1 cellular context compared by ENCODE assay signal in the genomic region with DNA sequence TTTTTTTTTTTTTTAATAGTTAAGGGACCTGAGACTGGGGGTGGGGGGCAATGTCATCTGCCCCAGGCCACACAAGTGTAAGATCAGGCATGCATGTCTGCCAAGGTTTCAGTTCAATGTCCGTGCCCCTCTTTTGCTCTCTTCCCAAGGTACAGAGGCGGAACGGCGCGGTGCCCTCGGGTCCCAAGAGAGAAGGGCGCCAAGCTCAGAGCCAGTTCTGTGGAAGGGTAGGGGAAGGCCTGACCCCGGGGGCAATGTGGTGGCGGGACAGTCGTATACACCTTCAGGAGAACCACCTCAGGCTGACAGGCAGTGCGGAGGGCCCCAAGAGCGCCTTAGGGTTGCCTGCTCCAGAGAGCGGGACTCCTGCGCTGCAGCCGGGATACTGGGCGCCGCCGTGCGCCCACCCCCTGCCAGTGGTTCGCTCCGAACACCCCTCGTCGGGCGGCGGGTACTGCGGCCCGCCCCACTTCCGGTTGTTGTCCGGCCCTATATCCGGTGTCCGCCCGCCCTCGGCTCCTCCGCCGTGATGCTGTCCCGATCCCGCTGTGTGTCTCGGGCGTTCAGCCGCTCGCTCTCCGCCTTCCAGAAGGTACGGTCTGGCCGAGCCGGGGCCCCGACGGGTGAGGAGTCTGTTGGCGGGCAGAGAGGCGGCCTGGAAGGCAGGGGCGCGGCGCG.
TF ChIP-seq lines count a peak whose summit lies in the region.

Gene DLST, plus strand, starts transcription at position 492 of the 678 bp plus-strand sequence. Its CDS starts 38 bp downstream, at position 530.

TF ChIP-seq in GM12878, 131 proteins besides CTCF, POLR2A, EP300 and RAD21 (continued from another document):
- TF ChIP-seq NRF1 (conservative IDR thresholded peaks at IDR 0.05; ENCODE audit: low read depth, low read length) (no peak), KDM1A (IDR thresholded peaks at IDR 0.05; ENCODE audit: borderline replicate concordance) (no peak), SP1 (IDR thresholded peaks at IDR 0.05; ENCODE audit: low read depth, low read length) (peak; percentile 81), SPI1 (IDR thresholded peaks at IDR 0.05; ENCODE audit: borderline replicate concordance, insufficient read depth, low read depth, low read length) (no peak), ESRRA (IDR thresholded peaks at IDR 0.05; ENCODE audit: low read length) (no peak), FOS (IDR thresholded peaks at IDR 0.05; ENCODE audit: borderline replicate concordance, extremely low read depth, insufficient read length) (no peak), BCLAF1 (IDR thresholded peaks at IDR 0.05) (peak; percentile 93), ZBTB40 (IDR thresholded peaks at IDR 0.05; ENCODE audit: borderline replicate concordance) (peak; percentile 94), ASH2L (IDR thresholded peaks at IDR 0.05; ENCODE audit: borderline replicate concordance, low read depth) (peak; percentile 87; the same call in 1 of the 2 replicates), EZH2 (IDR thresholded peaks at IDR 0.05; ENCODE audit: borderline replicate concordance, control insufficient read depth, low read depth, low read length) (no peak), NFYA (IDR thresholded peaks at IDR 0.05; ENCODE audit: borderline replicate concordance, low read depth, low read length) (no peak), FOXK2 (IDR thresholded peaks at IDR 0.05) (peak; percentile 98), MEF2A (IDR thresholded peaks at IDR 0.05; ENCODE audit: insufficient read depth, low read depth, low read length) (no peak), JUNB (IDR thresholded peaks at IDR 0.05) (no peak), RB1 (IDR thresholded peaks at IDR 0.05; ENCODE audit: borderline replicate concordance) (peak; percentile 79), MTA2 (IDR thresholded peaks at IDR 0.05; ENCODE audit: low read depth) (peak; percentile 63; the same call in 1 of the 2 replicates)
- TF ChIP-seq, protein P1, sequence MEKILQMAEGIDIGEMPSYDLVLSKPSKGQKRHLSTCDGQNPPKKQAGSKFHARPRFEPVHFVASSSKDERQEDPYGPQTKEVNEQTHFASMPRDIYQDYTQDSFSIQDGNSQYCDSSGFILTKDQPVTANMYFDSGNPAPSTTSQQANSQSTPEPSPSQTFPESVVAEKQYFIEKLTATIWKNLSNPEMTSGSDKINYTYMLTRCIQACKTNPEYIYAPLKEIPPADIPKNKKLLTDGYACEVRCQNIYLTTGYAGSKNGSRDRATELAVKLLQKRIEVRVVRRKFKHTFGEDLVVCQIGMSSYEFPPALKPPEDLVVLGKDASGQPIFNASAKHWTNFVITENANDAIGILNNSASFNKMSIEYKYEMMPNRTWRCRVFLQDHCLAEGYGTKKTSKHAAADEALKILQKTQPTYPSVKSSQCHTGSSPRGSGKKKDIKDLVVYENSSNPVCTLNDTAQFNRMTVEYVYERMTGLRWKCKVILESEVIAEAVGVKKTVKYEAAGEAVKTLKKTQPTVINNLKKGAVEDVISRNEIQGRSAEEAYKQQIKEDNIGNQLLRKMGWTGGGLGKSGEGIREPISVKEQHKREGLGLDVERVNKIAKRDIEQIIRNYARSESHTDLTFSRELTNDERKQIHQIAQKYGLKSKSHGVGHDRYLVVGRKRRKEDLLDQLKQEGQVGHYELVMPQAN (conservative IDR thresholded peaks at IDR 0.05) = peak; percentile 88
- TF ChIP-seq, protein P2, sequence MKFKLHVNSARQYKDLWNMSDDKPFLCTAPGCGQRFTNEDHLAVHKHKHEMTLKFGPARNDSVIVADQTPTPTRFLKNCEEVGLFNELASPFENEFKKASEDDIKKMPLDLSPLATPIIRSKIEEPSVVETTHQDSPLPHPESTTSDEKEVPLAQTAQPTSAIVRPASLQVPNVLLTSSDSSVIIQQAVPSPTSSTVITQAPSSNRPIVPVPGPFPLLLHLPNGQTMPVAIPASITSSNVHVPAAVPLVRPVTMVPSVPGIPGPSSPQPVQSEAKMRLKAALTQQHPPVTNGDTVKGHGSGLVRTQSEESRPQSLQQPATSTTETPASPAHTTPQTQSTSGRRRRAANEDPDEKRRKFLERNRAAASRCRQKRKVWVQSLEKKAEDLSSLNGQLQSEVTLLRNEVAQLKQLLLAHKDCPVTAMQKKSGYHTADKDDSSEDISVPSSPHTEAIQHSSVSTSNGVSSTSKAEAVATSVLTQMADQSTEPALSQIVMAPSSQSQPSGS (IDR thresholded peaks at IDR 0.05; ENCODE audit: low read length) = no peak
